Comparison of ENCODE assay signal across 12 cellular contexts in the genomic region with DNA sequence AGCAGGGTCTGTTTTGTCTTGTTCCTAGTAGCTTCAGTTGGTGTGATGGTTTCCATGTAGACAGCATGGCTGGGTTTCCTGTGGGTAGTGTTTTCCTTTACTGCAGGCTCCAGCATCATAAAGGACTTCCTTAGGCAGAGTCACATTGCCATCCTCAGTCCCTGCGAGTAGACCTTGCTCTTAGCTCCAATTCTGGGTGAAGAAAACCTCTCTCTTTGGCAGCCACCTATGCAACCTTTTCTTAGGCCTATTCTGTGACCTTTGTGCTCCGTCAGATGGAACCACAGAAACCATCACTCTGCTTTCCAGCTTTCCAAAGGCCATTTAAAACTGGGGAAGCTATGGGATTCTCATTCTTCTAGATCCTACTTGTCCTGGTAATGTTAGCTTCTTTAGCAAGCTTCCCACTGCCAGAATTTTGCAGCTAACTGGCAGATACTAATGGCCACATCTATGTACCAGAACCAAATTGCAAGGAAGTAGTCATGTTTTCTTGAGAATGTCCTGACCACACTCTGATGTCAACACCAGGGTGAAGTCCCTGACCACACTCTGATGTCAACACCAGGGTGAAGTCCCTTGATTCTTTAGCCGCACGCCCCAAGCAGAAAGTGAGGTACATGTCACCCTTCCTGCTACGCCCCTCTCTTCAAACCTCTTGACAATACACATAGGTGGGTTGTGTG.
DNase-seq lines count a peak whose midpoint lies in the region; ATAC-seq and TF ChIP-seq lines count a peak whose summit lies in the region.
"Had no signal": no experiment of that assay in that cellular context is flagged by ENCODE, and none has a peak within 500 bp of the region (broad histone marks: within the 10 kb centered on the region; RNA-seq: fewer than 3 reads in every experiment).

No MANE protein-coding gene starts in this region.

- no peak overlapping the region for H3K27ac ChIP-seq in sigmoid colon

- H3K27me3 ChIP-seq in sigmoid colon = no peaks in the 10 kb centered on the region

- no peaks in the 10 kb centered on the region for H3K9me3 ChIP-seq in sigmoid colon
- H3K9me3 ChIP-seq: HAP-1 had no signal

- H3K4me1 ChIP-seq in sigmoid colon = no peaks in the 10 kb centered on the region
- H3K4me1 ChIP-seq: HAP-1 had no signal

- no peaks in the 10 kb centered on the region for H3K4me1 Mint-ChIP-seq in activated T-cell treated with anti-CD3 and anti-CD28 coated beads, Interleukin-2, amount 50 U/mL, for 4 hours (ENCODE audit: low read depth)
- no peaks in the 10 kb centered on the region for H3K4me1 Mint-ChIP-seq in stimulated activated naive B cell treated with anti-CD40 and anti-IgM and Interleukin-4, amounts not matched to agents 10 μg/mL and 1 μg/mL and 100 μg/mL, for 72 hours
- H3K4me1 Mint-ChIP-seq: B cell had no signal

- H3K4me3 Mint-ChIP-seq in activated T-cell treated with anti-CD3 and anti-CD28 coated beads, Interleukin-2, amount 50 U/mL, for 4 hours = no peak overlapping the region
- no peak overlapping the region for H3K4me3 Mint-ChIP-seq in stimulated activated naive B cell treated with anti-CD40 and anti-IgM and Interleukin-4, amounts not matched to agents 10 μg/mL and 1 μg/mL and 100 μg/mL, for 72 hours
- H3K4me3 Mint-ChIP-seq: B cell had no signal

- H3K9me3 Mint-ChIP-seq in activated T-cell treated with anti-CD3 and anti-CD28 coated beads, Interleukin-2, amount 50 U/mL, for 4 hours = peaks cover 3% of the 10 kb centered on the region
- H3K9me3 Mint-ChIP-seq in stimulated activated naive B cell treated with anti-CD40 and anti-IgM and Interleukin-4, amounts not matched to agents 10 μg/mL and 1 μg/mL and 100 μg/mL, for 72 hours = peaks cover 4 to 9% of the 10 kb centered on the region in 2 donors

- no peak for TF ChIP-seq EP300 in sigmoid colon (IDR thresholded peaks at IDR 0.05)

- H3K36me3 Mint-ChIP-seq in activated T-cell treated with anti-CD3 and anti-CD28 coated beads, Interleukin-2, amount 50 U/mL, for 4 hours (ENCODE audit: insufficient read depth) = no peaks in the 10 kb centered on the region
- no peaks in the 10 kb centered on the region for H3K36me3 Mint-ChIP-seq in stimulated activated naive B cell treated with anti-CD40 and anti-IgM and Interleukin-4, amounts not matched to agents 10 μg/mL and 1 μg/mL and 100 μg/mL, for 72 hours

- intact Hi-C loops in sigmoid colon (cut with DNase I) = no loop called here

- peak overlapping the region; percentile 40 for H3K27ac Mint-ChIP-seq in stimulated activated naive B cell treated with anti-CD40 and anti-IgM and Interleukin-4, amounts not matched to agents 10 μg/mL and 1 μg/mL and 100 μg/mL, for 72 hours
- H3K27ac Mint-ChIP-seq: B cell had no signal

- WGBS in sigmoid colon, 2 donors = 80 to 82% methylated on average over 5 of the region's 5 CpGs

- no peaks in the 10 kb centered on the region for H3K27me3 Mint-ChIP-seq in activated T-cell treated with anti-CD3 and anti-CD28 coated beads, Interleukin-2, amount 50 U/mL, for 4 hours (ENCODE audit: low read depth)
- H3K27me3 Mint-ChIP-seq in stimulated activated naive B cell treated with anti-CD40 and anti-IgM and Interleukin-4, amounts not matched to agents 10 μg/mL and 1 μg/mL and 100 μg/mL, for 72 hours = no peaks in the 10 kb centered on the region
- H3K27me3 Mint-ChIP-seq: B cell had no signal

- H3K4me3 ChIP-seq in sigmoid colon = no peak overlapping the region
- H3K4me3 ChIP-seq: HAP-1 had no signal

- no peak for DNase-seq in activated T-cell treated with anti-CD3 and anti-CD28 coated beads, Interleukin-2, amount 50 U/mL, for 4 hours
- no peak for DNase-seq in activated T-cell treated with anti-CD3 and anti-CD28 coated beads, Interleukin-2, amount 50 U/mL, for 48 hours
- DNase-seq in H4 (ENCODE audit: low spot score) = peak; percentile 8
- peak; percentile 20 for DNase-seq in stimulated activated naive B cell treated with anti-CD40 and anti-IgM and Interleukin-4, amounts not matched to agents 10 μg/mL and 1 μg/mL and 100 μg/mL, for 72 hours
- DNase-seq in activated naive CD4-positive, alpha-beta T cell treated with Interleukin-2 at 50 U/mL for 16 hours = no peak
- DNase-seq in sigmoid colon = no peak
- no peak for DNase-seq in mesenteric fat pad (ENCODE audit: low spot score)
- DNase-seq: dermis blood vessel endothelial cell, NCI-H2227 treated with DMSO at 0.1 percent for 48 hours had no signal

- TF ChIP-seq CTCF in sigmoid colon (IDR thresholded peaks at IDR 0.05) = no peak

- no peak for TF ChIP-seq POLR2A in sigmoid colon (IDR thresholded peaks at IDR 0.05)

- H3K36me3 ChIP-seq in sigmoid colon = no peaks in the 10 kb centered on the region
- H3K36me3 ChIP-seq: HAP-1 had no signal

- peak; percentile 28 to 72 for ATAC-seq in activated T-cell treated with anti-CD3 and anti-CD28 coated beads, Interleukin-2, amount 50 U/mL, for 4 hours
- peak; percentile 99 for ATAC-seq in HG03521 (IDR thresholded peaks at IDR 0.05; ENCODE audit: unreplicated experiment)
- ATAC-seq in stimulated activated naive B cell treated with anti-CD40 and anti-IgM and Interleukin-4, amounts not matched to agents 10 μg/mL and 1 μg/mL and 100 μg/mL, for 72 hours (replicated peaks) = peak; percentile 60 to 94

Comparison
In these comparisons a context has a peak if more than half of its experiments do, and no peak if none do; other contexts are left out.
1. DNase-seq: peak in H4 (single experiment) and stimulated activated naive B cell treated with anti-CD40 and anti-IgM and Interleukin-4, amounts not matched to agents 10 μg/mL and 1 μg/mL and 100 μg/mL, for 72 hours (single experiment); none in activated T-cell treated with anti-CD3 and anti-CD28 coated beads, Interleukin-2, amount 50 U/mL, for 4 hours (single experiment), activated T-cell treated with anti-CD3 and anti-CD28 coated beads, Interleukin-2, amount 50 U/mL, for 48 hours (0 of 2), activated naive CD4-positive, alpha-beta T cell treated with Interleukin-2 at 50 U/mL for 16 hours (single experiment), sigmoid colon (single experiment) and mesenteric fat pad (single experiment).
2. Peak in every context shown above with its lines, with median percentiles within 50 percentile points of each other: ATAC-seq.